Comparison of ENCODE assay signal across 1 cellular context in the genomic region with DNA sequence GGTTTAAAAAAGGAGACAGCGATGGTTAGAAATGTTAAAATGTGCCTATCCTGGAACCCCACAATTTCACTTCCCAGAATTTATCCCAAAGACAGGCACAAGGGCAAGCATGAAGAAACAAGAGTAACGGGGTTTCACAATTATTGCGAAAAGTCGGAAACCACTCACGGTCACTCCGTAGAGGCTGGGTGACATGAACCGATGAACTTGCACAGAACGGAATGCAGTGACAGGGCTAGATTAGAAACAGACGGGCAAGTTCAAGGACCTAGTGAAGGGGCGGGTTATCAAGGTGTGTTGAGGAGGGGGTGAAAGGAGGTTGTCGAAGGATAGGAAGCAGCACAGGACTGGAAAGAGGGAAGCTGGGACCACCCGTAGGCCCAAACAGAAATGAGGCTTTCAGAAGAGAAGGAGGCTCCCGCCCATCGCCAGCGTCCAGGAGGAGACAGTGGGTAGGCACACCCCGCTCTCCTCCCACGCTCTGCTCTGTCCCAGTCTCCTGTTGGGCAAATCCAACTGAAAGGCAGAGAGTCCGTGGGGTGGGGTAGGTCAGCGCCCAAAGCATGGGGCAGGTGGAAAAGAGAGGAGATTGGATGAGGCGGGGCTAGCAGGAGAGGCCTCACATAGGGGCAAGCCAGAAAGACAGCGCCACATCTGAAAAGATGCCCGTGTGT.
TF ChIP-seq lines count a peak whose summit lies in the region.

No MANE protein-coding gene starts in this region.

TF ChIP-seq in HEK293, 187 proteins besides CTCF, POLR2A, EP300 and RAD21:
- TF ChIP-seq, protein P1, sequence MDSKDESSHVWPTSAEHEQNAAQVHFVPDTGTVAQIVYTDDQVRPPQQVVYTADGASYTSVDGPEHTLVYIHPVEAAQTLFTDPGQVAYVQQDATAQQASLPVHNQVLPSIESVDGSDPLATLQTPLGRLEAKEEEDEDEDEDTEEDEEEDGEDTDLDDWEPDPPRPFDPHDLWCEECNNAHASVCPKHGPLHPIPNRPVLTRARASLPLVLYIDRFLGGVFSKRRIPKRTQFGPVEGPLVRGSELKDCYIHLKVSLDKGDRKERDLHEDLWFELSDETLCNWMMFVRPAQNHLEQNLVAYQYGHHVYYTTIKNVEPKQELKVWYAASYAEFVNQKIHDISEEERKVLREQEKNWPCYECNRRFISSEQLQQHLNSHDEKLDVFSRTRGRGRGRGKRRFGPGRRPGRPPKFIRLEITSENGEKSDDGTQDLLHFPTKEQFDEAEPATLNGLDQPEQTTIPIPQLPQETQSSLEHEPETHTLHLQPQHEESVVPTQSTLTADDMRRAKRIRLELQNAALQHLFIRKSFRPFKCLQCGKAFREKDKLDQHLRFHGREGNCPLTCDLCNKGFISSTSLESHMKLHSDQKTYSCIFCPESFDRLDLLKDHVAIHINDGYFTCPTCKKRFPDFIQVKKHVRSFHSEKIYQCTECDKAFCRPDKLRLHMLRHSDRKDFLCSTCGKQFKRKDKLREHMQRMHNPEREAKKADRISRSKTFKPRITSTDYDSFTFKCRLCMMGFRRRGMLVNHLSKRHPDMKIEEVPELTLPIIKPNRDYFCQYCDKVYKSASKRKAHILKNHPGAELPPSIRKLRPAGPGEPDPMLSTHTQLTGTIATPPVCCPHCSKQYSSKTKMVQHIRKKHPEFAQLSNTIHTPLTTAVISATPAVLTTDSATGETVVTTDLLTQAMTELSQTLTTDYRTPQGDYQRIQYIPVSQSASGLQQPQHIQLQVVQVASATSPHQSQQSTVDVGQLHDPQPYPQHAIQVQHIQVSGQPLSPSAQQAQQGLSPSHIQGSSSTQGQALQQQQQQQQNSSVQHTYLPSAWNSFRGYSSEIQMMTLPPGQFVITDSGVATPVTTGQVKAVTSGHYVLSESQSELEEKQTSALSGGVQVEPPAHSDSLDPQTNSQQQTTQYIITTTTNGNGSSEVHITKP (tag by site-specific recombination; IDR thresholded peaks at IDR 0.05): 0 out of 2 replicates have a peak, but pooled peaks have one; percentile 8
- TF ChIP-seq ZXDB (tag by site-specific recombination; IDR thresholded peaks at IDR 0.05): no peak
